In genomic region chr1:117467336-117467735, GRCh38 we compare ENCODE assay signal across 20 cellular contexts.
DNase-seq lines count a peak whose midpoint lies in the region; TF ChIP-seq lines count a peak whose summit lies in the region.
"Had no signal": no experiment of that assay in that cellular context is flagged by ENCODE, and none has a peak within 500 bp of the region (broad histone marks: within the 10 kb centered on the region; RNA-seq: fewer than 3 reads in every experiment).

No MANE protein-coding gene starts in this region.

- H3K36me3 ChIP-seq in mesenchymal stem cell (ENCODE audit: control insufficient read depth in 1 of 2, insufficient read depth in 2 of 2, low read depth in 1 of 2, low read length in 2 of 2): peaks cover 3 to 15% of the 10 kb centered on the region in 2 experiments
- H3K36me3 ChIP-seq in tibial artery: peaks cover 7 to 21% (median 11%) of the 10 kb centered on the region in 3 donors

- no peak overlapping the region for H2AK5ac ChIP-seq in mesenchymal stem cell (ENCODE audit: low read length, severe bottlenecking)

- no peaks in the 10 kb centered on the region for H3K27me3 ChIP-seq in mesenchymal stem cell (ENCODE audit: control insufficient read depth in 1 of 2, insufficient read depth in 1 of 2, low read length in 2 of 2)
- no peaks in the 10 kb centered on the region for H3K27me3 ChIP-seq in tibial artery
- H3K27me3 ChIP-seq: BLaER1 treated with 17β-estradiol and CSF1 and Interleukin-3, amounts not matched to agents 10 nM and 100 nM had no signal

- whole genome bisulfite sequencing in mesenchymal stem cell: no CpG with 5 or more reads among the region's 1 CpG

- no peak overlapping the region for H3K4me3 ChIP-seq in mesenchymal stem cell (ENCODE audit: insufficient read depth in 1 of 2, low read depth in 1 of 2, low read length in 2 of 2)
- H3K4me3 ChIP-seq in tibial artery: no peak overlapping the region
- H3K4me3 ChIP-seq: BLaER1 treated with 17β-estradiol and CSF1 and Interleukin-3, amounts not matched to agents 10 nM and 100 nM; SK-N-MC had no signal

- H2BK120ac ChIP-seq in mesenchymal stem cell (ENCODE audit: low read depth, low read length): no peak overlapping the region

- no peak overlapping the region for H3K4ac ChIP-seq in mesenchymal stem cell (ENCODE audit: low read depth in 1 of 2, low read length in 2 of 2)

- intact Hi-C loops in tibial artery (cut with DNase I; ENCODE audit: low total_unique reads): no loop called here

- H3K14ac ChIP-seq in mesenchymal stem cell (ENCODE audit: low read length in 2 of 2): no peak overlapping the region

- TF ChIP-seq CTCF in GM20000 (IDR thresholded peaks at IDR 0.05; ENCODE audit: extremely low read depth, missing control alignments) (no peak), tibial artery (IDR thresholded peaks at IDR 0.05) (no peak)

- no peak overlapping the region for H2BK12ac ChIP-seq in mesenchymal stem cell (ENCODE audit: low read length in 2 of 2)

- no peak overlapping the region for H2BK5ac ChIP-seq in mesenchymal stem cell (ENCODE audit: low read depth, low read length, poor library complexity, severe bottlenecking)

- peaks cover 2% of the 10 kb centered on the region for H3K79me1 ChIP-seq in mesenchymal stem cell (replicated peaks; ENCODE audit: low read length, poor library complexity, severe bottlenecking)

- no peaks in the 10 kb centered on the region for H3K9me3 ChIP-seq in mesenchymal stem cell (ENCODE audit: control insufficient read depth, low read length)
- H3K9me3 ChIP-seq in tibial artery: no peaks in the 10 kb centered on the region

- H3K27ac ChIP-seq in mesenchymal stem cell (ENCODE audit: low read length, poor library complexity, severe bottlenecking) (no peak overlapping the region), tibial artery (no peak overlapping the region)
- H3K27ac ChIP-seq: BLaER1 treated with 17β-estradiol and CSF1 and Interleukin-3, amounts not matched to agents 10 nM and 100 nM; SK-N-MC had no signal

- H3K18ac ChIP-seq in mesenchymal stem cell (ENCODE audit: low read depth in 1 of 2, low read length in 2 of 2): no peak overlapping the region

- peak; percentile 34 for DNase-seq in ELR (ENCODE audit: low read depth)
- DNase-seq in LHCN-M2 (ENCODE audit: low read depth): peak; percentile 5
- DNase-seq in dermis blood vessel endothelial cell: peak; percentile 43
- DNase-seq in mesenchymal stem cell: peak; percentile 8
- DNase-seq in dedifferentiated amniotic fluid mesenchymal stem cell (ENCODE audit: extremely low spot score): no peak
- no peak for DNase-seq in GM20000 (ENCODE audit: low spot score)
- no peak for DNase-seq in ecto neural progenitor cell (ENCODE audit: low spot score)
- DNase-seq in tibial artery: no peak
- DNase-seq: CD8-positive, alpha-beta memory T cell; DMS79; GDM1; H9; NCI-H1092 treated with DMSO at 0.1 percent for 48 hours; NCI-H1694; NCI-H524; NCI-H82; OCI-M1; SHP77 had no signal

- no peak overlapping the region for H3K23ac ChIP-seq in mesenchymal stem cell (ENCODE audit: low read length in 2 of 2)

- no peaks in the 10 kb centered on the region for H3K4me1 ChIP-seq in mesenchymal stem cell (ENCODE audit: control insufficient read depth, insufficient read depth, low read depth, low read length)
- no peaks in the 10 kb centered on the region for H3K4me1 ChIP-seq in tibial artery
- H3K4me1 ChIP-seq: BLaER1 treated with 17β-estradiol and CSF1 and Interleukin-3, amounts not matched to agents 10 nM and 100 nM had no signal

- H4K91ac ChIP-seq in mesenchymal stem cell (ENCODE audit: low read length): no peak overlapping the region

- no peak overlapping the region for H3K9ac ChIP-seq in mesenchymal stem cell (ENCODE audit: low read length)
- H3K9ac ChIP-seq: BLaER1 treated with 17β-estradiol and CSF1 and Interleukin-3, amounts not matched to agents 10 nM and 100 nM had no signal

- no peak overlapping the region for H3K4me2 ChIP-seq in mesenchymal stem cell (ENCODE audit: low read length, poor library complexity, severe bottlenecking)
- H3K4me2 ChIP-seq: BLaER1 treated with 17β-estradiol and CSF1 and Interleukin-3, amounts not matched to agents 10 nM and 100 nM had no signal

- H2BK15ac ChIP-seq in mesenchymal stem cell (ENCODE audit: low read depth, poor library complexity, severe bottlenecking): no peak overlapping the region

- no peak overlapping the region for H4K8ac ChIP-seq in mesenchymal stem cell (ENCODE audit: low read length)

- no peak overlapping the region for H2AFZ ChIP-seq in mesenchymal stem cell (ENCODE audit: low read depth, low read length)

Comparison
In these comparisons a context has a peak if more than half of its experiments do, and no peak if none do; other contexts are left out.
1. DNase-seq: peak in ELR (single experiment), LHCN-M2 (single experiment), dermis blood vessel endothelial cell (single experiment) and mesenchymal stem cell (single experiment); none in dedifferentiated amniotic fluid mesenchymal stem cell (single experiment), GM20000 (single experiment), ecto neural progenitor cell (single experiment) and tibial artery (0 of 2).